In the genomic region with DNA sequence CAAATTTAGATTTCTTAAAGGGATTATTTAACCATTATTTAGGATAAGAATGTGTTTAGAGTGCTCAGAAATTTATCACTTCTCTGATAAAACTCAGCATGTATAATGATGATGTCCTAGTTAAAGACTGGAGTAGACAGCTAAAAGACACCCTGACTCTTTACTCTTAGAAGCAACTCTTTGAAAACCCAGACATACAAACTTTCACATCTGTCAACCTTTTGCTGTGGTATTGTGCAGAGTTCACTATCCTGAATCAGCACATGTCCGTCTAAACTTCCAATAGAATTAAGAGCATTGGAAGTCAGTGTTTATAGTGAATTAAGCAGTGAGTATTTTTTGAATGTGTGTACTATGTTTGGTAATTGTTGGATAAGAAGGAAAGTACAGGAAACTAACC, we compare ENCODE assay signal across 19 cellular contexts.
"Had no signal": no experiment of that assay in that cellular context is flagged by ENCODE, and none has a peak within 500 bp of the region (broad histone marks: within the 10 kb centered on the region; RNA-seq: fewer than 3 reads in every experiment).

No MANE protein-coding gene starts in this region.

- H3K36me3 ChIP-seq: left lung, suprapubic skin, upper lobe of right lung had no signal

- H3K4me3 Mint-ChIP-seq: activated CD4-positive, alpha-beta memory T cell treated with anti-CD3 and anti-CD28 coated beads for 36 hours; activated CD8-positive, alpha-beta memory T cell treated with anti-CD3 and anti-CD28 coated beads, Interleukin-2, amount 10 ng/mL, durations not matched to agents 7 days and 5 days; activated naive CD4-positive, alpha-beta T cell treated with anti-CD3 and anti-CD28 coated beads, Interleukin-2, amount 50 U/mL, for 24 hours; natural killer cell had no signal

- ATAC-seq: activated CD8-positive, alpha-beta memory T cell treated with anti-CD3 and anti-CD28 coated beads, Interleukin-2, amount 10 ng/mL, durations not matched to agents 7 days and 5 days; left lung; natural killer cell; stimulated activated naive CD8-positive, alpha-beta T cell treated with anti-CD3 and anti-CD28 coated beads, Interleukin-15, Interleukin-2, amounts not matched to agents 100 U/mL and 50 U/mL, for 24 hours; upper lobe of right lung had no signal

- DNase-seq: activated CD4-positive, alpha-beta memory T cell treated with anti-CD3 and anti-CD28 coated beads for 36 hours; activated CD4-positive, CD25-positive, alpha-beta regulatory T cell treated with anti-CD3 and anti-CD28 coated beads, Interleukin-2, amount 50 U/mL, for 72 hours; activated CD8-positive, alpha-beta memory T cell treated with anti-CD3 and anti-CD28 coated beads, Interleukin-2, amount 10 ng/mL, durations not matched to agents 7 days and 5 days; activated effector memory CD4-positive, alpha-beta T cell treated with anti-CD3 and anti-CD28 coated beads, Interleukin-2, amount 50 U/mL, for 16 hours; activated T-cell treated with anti-CD3 and anti-CD28 coated beads, Interleukin-2, amount 50 U/mL, for 1 hour; amniotic stem cell; caudate nucleus; effector CD4-positive, alpha-beta T cell; foreskin fibroblast; hippocampal formation; left lung; natural killer cell; stimulated activated CD4-positive, alpha-beta T cell treated with anti-CD3 and anti-CD28 coated beads, Interleukin-4, amount 100 ng/mL, for 24 hours; stimulated activated CD8-positive, alpha-beta memory T cell treated with anti-CD3 and anti-CD28 coated beads, Interleukin-4, amount 100 ng/mL, for 48 hours; stimulated activated naive CD8-positive, alpha-beta T cell treated with anti-CD3 and anti-CD28 coated beads, Interleukin-15, Interleukin-2, amounts not matched to agents 100 U/mL and 50 U/mL, for 24 hours; upper lobe of right lung had no signal

- H3K9me3 ChIP-seq: left lung, suprapubic skin, upper lobe of right lung had no signal

- H3K4me3 ChIP-seq: coronary artery, left lung, suprapubic skin, upper lobe of right lung had no signal

- H3K4me1 ChIP-seq: upper lobe of right lung had no signal

- H3K9me3 Mint-ChIP-seq: activated CD4-positive, alpha-beta memory T cell treated with anti-CD3 and anti-CD28 coated beads for 36 hours; activated naive CD4-positive, alpha-beta T cell treated with anti-CD3 and anti-CD28 coated beads, Interleukin-2, amount 50 U/mL, for 24 hours; natural killer cell had no signal

- H3K27me3 Mint-ChIP-seq: activated CD4-positive, alpha-beta memory T cell treated with anti-CD3 and anti-CD28 coated beads for 36 hours; activated CD8-positive, alpha-beta memory T cell treated with anti-CD3 and anti-CD28 coated beads, Interleukin-2, amount 10 ng/mL, durations not matched to agents 7 days and 5 days; activated naive CD4-positive, alpha-beta T cell treated with anti-CD3 and anti-CD28 coated beads, Interleukin-2, amount 50 U/mL, for 24 hours had no signal

- H3K27ac ChIP-seq: coronary artery, left lung, suprapubic skin, upper lobe of right lung had no signal

- H3K36me3 Mint-ChIP-seq: activated CD4-positive, alpha-beta memory T cell treated with anti-CD3 and anti-CD28 coated beads for 36 hours; natural killer cell had no signal

- H3K27ac Mint-ChIP-seq: activated CD4-positive, alpha-beta memory T cell treated with anti-CD3 and anti-CD28 coated beads for 36 hours; activated CD8-positive, alpha-beta memory T cell treated with anti-CD3 and anti-CD28 coated beads, Interleukin-2, amount 10 ng/mL, durations not matched to agents 7 days and 5 days; activated naive CD4-positive, alpha-beta T cell treated with anti-CD3 and anti-CD28 coated beads, Interleukin-2, amount 50 U/mL, for 24 hours had no signal
